Comparison of ENCODE assay signal across 30 cellular contexts in the genomic region with DNA sequence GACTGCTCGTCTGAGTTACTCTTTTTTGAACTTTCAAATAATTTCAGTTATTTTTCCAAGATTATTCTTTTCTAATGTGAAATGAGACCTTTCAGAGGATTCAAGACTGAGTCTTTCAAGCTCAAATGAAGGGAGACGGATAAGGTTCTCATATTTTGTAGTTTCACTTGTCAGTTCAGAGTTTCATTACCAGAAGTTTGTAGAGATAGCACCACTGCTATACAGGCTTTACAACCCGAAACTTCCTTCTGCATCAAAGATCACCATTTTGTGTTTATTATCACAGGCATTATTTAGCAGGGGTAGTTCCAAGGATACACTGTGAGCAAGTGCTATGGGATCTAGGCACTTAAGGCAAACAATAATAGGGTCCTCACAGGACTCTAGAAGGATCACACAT.
"Had no signal": no experiment of that assay in that cellular context is flagged by ENCODE, and none has a peak within 500 bp of the region (broad histone marks: within the 10 kb centered on the region; RNA-seq: fewer than 3 reads in every experiment).

No MANE protein-coding gene starts in this region.

- H3K4me1 ChIP-seq: adrenal gland, body of pancreas, breast epithelium had no signal

- H3K9me3 ChIP-seq: adrenal gland, body of pancreas, breast epithelium had no signal

- H3K4me3 ChIP-seq: adrenal gland, body of pancreas, breast epithelium had no signal

- H3K36me3 ChIP-seq: adrenal gland, brain microvascular endothelial cell, breast epithelium, WERI-Rb-1 had no signal

- DNase-seq: activated CD4-positive, alpha-beta memory T cell treated with anti-CD3 and anti-CD28 coated beads, Interleukin-2, amount 10 ng/mL, durations not matched to agents 7 days and 5 days; activated CD4-positive, alpha-beta T cell treated with anti-CD3 and anti-CD28 coated beads for 1 hour; activated CD4-positive, alpha-beta T cell treated with anti-CD3 and anti-CD28 coated beads for 36 hours; activated CD4-positive, alpha-beta T cell treated with anti-CD3 and anti-CD28 coated beads for 48 hours; activated CD4-positive, alpha-beta T cell treated with anti-CD3 and anti-CD28 coated beads, Interleukin-2, amount 10 ng/mL, durations not matched to agents 7 days and 5 days; activated CD4-positive, alpha-beta T cell treated with anti-CD3 and anti-CD28 coated beads, Interleukin-2, amount 50 U/mL, for 48 hours; activated CD4-positive, CD25-positive, alpha-beta regulatory T cell; activated CD8-positive, alpha-beta memory T cell treated with anti-CD3 and anti-CD28 coated beads for 24 hours; activated CD8-positive, alpha-beta memory T cell treated with anti-CD3 and anti-CD28 coated beads, Interleukin-2, amount 50 U/mL, for 4 hours; activated CD8-positive, alpha-beta T cell treated with anti-CD3 and anti-CD28 coated beads, Interleukin-2, amount 10 ng/mL, durations not matched to agents 7 days and 5 days; activated effector memory CD4-positive, alpha-beta T cell treated with anti-CD3 and anti-CD28 coated beads, Interleukin-2, amount 50 U/mL, for 16 hours; activated gamma-delta T cell treated with Interleukin-2 at 50 U/mL for 16 hours; activated naive CD4-positive, alpha-beta T cell; activated naive CD4-positive, alpha-beta T cell treated with anti-CD3 and anti-CD28 coated beads for 36 hours; activated naive CD4-positive, alpha-beta T cell treated with anti-CD3 and anti-CD28 coated beads, Interleukin-2, amount 50 U/mL, for 16 hours; activated naive CD8-positive, alpha-beta T cell treated with anti-CD3 and anti-CD28 coated beads for 36 hours; activated T-cell treated with anti-CD3 and anti-CD28 coated beads for 4 hours; activated T-cell treated with anti-CD3 and anti-CD28 coated beads, Interleukin-2, amount 50 U/mL, for 1 hour; activated T-cell treated with anti-CD3 and anti-CD28 coated beads, Interleukin-2, amount 50 U/mL, for 4 hours; activated T-cell treated with anti-CD3 and anti-CD28 coated beads, Interleukin-2, amount 50 U/mL, for 72 hours; adrenal gland; amniotic stem cell; aorta; body of pancreas; brain microvascular endothelial cell; central memory CD4-positive, alpha-beta T cell; T-helper 2 cell; T-helper 9 cell; WERI-Rb-1 had no signal

- H3K27ac ChIP-seq: adrenal gland, body of pancreas, brain microvascular endothelial cell, breast epithelium, WERI-Rb-1 had no signal

- H3K27me3 ChIP-seq: adrenal gland, body of pancreas, brain microvascular endothelial cell, breast epithelium had no signal
